In the genomic region with DNA sequence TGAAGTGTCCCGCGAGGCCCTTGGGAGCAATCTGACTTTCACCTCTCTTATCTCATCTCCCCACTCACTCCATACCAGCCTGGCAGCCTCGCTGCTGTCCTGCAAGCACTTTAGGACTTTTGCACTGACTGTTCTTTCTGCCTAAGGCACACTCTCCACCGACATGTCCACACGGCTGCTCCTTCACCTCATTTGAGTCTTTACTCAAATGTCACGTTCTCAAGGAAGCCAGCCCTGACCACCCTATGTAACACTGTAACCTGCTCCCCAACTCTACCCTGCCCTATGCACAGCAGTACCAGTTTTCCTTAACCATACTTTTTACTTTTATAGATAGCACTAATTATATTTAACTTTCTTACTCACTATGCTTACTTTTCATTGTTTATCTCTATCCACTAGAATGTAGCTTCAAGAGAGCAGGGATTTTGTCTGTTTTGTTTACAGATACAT, we compare ENCODE assay signal across 2 cellular contexts.
TF ChIP-seq lines count a peak whose summit lies in the region.

No MANE protein-coding gene starts in this region.

TF ChIP-seq in GM23338, 12 proteins besides CTCF, POLR2A, EP300 and RAD21:
- TF ChIP-seq, protein P1, sequence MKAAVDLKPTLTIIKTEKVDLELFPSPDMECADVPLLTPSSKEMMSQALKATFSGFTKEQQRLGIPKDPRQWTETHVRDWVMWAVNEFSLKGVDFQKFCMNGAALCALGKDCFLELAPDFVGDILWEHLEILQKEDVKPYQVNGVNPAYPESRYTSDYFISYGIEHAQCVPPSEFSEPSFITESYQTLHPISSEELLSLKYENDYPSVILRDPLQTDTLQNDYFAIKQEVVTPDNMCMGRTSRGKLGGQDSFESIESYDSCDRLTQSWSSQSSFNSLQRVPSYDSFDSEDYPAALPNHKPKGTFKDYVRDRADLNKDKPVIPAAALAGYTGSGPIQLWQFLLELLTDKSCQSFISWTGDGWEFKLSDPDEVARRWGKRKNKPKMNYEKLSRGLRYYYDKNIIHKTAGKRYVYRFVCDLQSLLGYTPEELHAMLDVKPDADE (IDR thresholded peaks at IDR 0.05) = no peak
- no peak for TF ChIP-seq JUNB (IDR thresholded peaks at IDR 0.05; ENCODE audit: unreplicated experiment)

TF ChIP-seq in HepG2, 621 proteins besides CTCF, POLR2A, EP300 and RAD21:
- TF ChIP-seq, protein P2, sequence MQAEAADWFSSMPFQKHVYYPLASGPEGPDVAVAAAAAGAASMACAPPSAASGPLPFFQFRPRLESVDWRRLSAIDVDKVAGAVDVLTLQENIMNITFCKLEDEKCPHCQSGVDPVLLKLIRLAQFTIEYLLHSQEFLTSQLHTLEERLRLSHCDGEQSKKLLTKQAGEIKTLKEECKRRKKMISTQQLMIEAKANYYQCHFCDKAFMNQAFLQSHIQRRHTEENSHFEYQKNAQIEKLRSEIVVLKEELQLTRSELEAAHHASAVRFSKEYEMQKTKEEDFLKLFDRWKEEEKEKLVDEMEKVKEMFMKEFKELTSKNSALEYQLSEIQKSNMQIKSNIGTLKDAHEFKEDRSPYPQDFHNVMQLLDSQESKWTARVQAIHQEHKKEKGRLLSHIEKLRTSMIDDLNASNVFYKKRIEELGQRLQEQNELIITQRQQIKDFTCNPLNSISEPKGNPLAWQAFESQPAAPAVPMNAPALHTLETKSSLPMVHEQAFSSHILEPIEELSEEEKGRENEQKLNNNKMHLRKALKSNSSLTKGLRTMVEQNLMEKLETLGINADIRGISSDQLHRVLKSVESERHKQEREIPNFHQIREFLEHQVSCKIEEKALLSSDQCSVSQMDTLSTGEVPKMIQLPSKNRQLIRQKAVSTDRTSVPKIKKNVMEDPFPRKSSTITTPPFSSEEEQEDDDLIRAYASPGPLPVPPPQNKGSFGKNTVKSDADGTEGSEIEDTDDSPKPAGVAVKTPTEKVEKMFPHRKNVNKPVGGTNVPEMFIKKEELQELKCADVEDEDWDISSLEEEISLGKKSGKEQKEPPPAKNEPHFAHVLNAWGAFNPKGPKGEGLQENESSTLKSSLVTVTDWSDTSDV (CRISPR knock-in tag; IDR thresholded peaks at IDR 0.05) = no peak
- TF ChIP-seq ZNF430 (CRISPR knock-in tag; IDR thresholded peaks at IDR 0.05) (no peak), ATF7 (IDR thresholded peaks at IDR 0.05) (no peak), ATF7 (CRISPR knock-in tag; IDR thresholded peaks at IDR 0.05) (no peak), ZNF451 (CRISPR knock-in tag; IDR thresholded peaks at IDR 0.05) (no peak), ZNF343 (CRISPR knock-in tag; IDR thresholded peaks at IDR 0.05) (no peak), THAP11 (CRISPR knock-in tag; IDR thresholded peaks at IDR 0.05) (no peak), NFE2L1 (CRISPR knock-in tag; IDR thresholded peaks at IDR 0.05; ENCODE audit: borderline replicate concordance) (no peak), SRSF1 (optimal IDR thresholded peaks at IDR 0.05; ENCODE audit: low read depth, low read length) (no peak), AKAP8 (CRISPR knock-in tag; IDR thresholded peaks at IDR 0.05) (no peak), NCOR1 (IDR thresholded peaks at IDR 0.05; ENCODE audit: borderline replicate concordance, low read length) (no peak), SIN3B (IDR thresholded peaks at IDR 0.05; ENCODE audit: low read length) (no peak), ZNF616 (CRISPR knock-in tag; IDR thresholded peaks at IDR 0.05; ENCODE audit: low read depth) (no peak), ZMAT3 (CRISPR knock-in tag; conservative IDR thresholded peaks at IDR 0.05) (no peak), ZNF354B (CRISPR knock-in tag; IDR thresholded peaks at IDR 0.05) (no peak)
- TF ChIP-seq, protein P3, sequence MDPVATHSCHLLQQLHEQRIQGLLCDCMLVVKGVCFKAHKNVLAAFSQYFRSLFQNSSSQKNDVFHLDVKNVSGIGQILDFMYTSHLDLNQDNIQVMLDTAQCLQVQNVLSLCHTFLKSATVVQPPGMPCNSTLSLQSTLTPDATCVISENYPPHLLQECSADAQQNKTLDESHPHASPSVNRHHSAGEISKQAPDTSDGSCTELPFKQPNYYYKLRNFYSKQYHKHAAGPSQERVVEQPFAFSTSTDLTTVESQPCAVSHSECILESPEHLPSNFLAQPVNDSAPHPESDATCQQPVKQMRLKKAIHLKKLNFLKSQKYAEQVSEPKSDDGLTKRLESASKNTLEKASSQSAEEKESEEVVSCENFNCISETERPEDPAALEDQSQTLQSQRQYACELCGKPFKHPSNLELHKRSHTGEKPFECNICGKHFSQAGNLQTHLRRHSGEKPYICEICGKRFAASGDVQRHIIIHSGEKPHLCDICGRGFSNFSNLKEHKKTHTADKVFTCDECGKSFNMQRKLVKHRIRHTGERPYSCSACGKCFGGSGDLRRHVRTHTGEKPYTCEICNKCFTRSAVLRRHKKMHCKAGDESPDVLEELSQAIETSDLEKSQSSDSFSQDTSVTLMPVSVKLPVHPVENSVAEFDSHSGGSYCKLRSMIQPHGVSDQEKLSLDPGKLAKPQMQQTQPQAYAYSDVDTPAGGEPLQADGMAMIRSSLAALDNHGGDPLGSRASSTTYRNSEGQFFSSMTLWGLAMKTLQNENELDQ (CRISPR knock-in tag; IDR thresholded peaks at IDR 0.05; ENCODE audit: borderline replicate concordance) = no peak
- TF ChIP-seq, protein P4, sequence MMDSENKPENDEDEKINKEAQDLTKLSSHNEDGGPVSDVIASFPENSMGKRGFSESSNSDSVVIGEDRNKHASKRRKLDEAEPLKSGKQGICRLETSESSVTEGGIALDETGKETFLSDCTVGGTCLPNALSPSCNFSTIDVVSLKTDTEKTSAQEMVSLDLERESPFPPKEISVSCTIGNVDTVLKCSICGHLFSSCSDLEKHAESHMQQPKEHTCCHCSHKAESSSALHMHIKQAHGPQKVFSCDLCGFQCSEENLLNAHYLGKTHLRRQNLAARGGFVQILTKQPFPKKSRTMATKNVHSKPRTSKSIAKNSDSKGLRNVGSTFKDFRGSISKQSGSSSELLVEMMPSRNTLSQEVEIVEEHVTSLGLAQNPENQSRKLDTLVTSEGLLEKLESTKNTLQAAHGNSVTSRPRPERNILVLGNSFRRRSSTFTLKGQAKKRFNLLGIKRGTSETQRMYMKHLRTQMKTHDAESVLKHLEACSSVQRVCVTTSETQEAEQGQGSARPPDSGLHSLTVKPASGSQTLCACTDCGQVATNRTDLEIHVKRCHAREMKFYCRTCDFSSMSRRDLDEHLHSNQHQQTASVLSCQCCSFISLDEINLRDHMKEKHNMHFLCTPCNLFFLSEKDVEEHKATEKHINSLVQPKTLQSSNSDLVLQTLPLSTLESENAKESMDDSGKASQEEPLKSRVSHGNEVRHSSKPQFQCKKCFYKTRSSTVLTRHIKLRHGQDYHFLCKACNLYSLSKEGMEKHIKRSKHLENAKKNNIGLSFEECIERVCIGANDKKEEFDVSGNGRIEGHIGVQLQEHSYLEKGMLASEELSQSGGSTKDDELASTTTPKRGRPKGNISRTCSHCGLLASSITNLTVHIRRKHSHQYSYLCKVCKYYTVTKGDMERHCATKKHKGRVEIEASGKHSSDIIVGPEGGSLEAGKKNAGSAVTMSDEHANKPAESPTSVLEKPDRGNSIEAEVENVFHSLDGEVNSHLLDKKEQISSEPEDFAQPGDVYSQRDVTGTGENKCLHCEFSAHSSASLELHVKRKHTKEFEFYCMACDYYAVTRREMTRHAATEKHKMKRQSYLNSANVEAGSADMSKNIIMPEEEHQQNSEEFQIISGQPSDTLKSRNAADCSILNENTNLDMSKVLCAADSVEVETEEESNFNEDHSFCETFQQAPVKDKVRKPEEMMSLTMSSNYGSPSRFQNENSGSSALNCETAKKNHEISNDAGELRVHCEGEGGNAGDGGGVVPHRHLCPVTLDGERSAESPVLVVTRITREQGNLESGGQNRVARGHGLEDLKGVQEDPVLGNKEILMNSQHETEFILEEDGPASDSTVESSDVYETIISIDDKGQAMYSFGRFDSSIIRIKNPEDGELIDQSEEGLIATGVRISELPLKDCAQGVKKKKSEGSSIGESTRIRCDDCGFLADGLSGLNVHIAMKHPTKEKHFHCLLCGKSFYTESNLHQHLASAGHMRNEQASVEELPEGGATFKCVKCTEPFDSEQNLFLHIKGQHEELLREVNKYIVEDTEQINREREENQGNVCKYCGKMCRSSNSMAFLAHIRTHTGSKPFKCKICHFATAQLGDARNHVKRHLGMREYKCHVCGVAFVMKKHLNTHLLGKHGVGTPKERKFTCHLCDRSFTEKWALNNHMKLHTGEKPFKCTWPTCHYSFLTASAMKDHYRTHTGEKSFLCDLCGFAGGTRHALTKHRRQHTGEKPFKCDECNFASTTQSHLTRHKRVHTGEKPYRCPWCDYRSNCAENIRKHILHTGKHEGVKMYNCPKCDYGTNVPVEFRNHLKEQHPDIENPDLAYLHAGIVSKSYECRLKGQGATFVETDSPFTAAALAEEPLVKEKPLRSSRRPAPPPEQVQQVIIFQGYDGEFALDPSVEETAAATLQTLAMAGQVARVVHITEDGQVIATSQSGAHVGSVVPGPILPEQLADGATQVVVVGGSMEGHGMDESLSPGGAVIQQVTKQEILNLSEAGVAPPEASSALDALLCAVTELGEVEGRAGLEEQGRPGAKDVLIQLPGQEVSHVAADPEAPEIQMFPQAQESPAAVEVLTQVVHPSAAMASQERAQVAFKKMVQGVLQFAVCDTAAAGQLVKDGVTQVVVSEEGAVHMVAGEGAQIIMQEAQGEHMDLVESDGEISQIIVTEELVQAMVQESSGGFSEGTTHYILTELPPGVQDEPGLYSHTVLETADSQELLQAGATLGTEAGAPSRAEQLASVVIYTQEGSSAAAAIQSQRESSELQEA (CRISPR knock-in tag; IDR thresholded peaks at IDR 0.05; ENCODE audit: not compliant biosample characterization) = no peak
- TF ChIP-seq, protein P5, sequence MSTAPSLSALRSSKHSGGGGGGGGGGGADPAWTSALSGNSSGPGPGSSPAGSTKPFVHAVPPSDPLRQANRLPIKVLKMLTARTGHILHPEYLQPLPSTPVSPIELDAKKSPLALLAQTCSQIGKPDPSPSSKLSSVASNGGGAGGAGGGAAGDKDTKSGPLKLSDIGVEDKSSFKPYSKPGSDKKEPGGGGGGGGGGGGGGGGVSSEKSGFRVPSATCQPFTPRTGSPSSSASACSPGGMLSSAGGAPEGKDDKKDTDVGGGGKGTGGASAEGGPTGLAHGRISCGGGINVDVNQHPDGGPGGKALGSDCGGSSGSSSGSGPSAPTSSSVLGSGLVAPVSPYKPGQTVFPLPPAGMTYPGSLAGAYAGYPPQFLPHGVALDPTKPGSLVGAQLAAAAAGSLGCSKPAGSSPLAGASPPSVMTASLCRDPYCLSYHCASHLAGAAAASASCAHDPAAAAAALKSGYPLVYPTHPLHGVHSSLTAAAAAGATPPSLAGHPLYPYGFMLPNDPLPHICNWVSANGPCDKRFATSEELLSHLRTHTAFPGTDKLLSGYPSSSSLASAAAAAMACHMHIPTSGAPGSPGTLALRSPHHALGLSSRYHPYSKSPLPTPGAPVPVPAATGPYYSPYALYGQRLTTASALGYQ (CRISPR knock-in tag; IDR thresholded peaks at IDR 0.05) = no peak
